ENCODE assay signal across 26 cellular contexts in the genomic region with DNA sequence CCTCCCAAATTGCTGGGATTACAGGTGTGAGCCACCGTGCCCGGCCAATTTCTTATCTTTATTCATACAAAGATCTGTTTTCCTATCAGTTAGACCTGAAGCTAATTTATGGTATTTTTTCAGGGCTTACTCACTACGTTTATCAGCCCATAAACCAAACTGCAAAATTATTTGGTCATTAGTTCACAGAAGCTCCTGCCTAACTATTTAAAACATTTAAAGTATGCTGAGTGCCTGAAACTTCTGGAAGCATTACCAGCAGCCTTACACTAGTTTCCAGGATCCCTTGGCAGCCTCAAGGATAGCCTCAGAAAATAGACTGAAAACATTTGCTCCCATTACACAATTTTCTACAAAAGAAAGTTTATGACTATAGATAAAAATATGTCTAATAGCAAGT.
A peak's percentile ranks its signal among the peaks of the same experiment; 100 is the strongest.
DNase-seq lines count a peak whose midpoint lies in the region; ATAC-seq and TF ChIP-seq lines count a peak whose summit lies in the region.
"Had no signal": no experiment of that assay in that cellular context is flagged by ENCODE, and none has a peak within 500 bp of the region (broad histone marks: within the 10 kb centered on the region; RNA-seq: fewer than 3 reads in every experiment).

No MANE protein-coding gene starts in this region.

- H2BK15ac ChIP-seq in mesenchymal stem cell (ENCODE audit: low read depth, poor library complexity, severe bottlenecking), result no peak overlapping the region

- H3K27ac ChIP-seq in SK-N-SH (ENCODE audit: low read depth in 2 of 2, low read length in 1 of 2) (no peak overlapping the region), mesenchymal stem cell (ENCODE audit: low read length, poor library complexity, severe bottlenecking) (no peak overlapping the region), thyroid gland (no peak overlapping the region)
- H3K27ac ChIP-seq: 22Rv1, esophagus muscularis mucosa, neural progenitor cell, SJCRH30 had no signal

- H3K4me2 ChIP-seq in SK-N-SH (no peak overlapping the region), mesenchymal stem cell (ENCODE audit: low read length, poor library complexity, severe bottlenecking) (no peak overlapping the region)
- H3K4me2 ChIP-seq: neural progenitor cell had no signal

- H3K18ac ChIP-seq in mesenchymal stem cell (ENCODE audit: low read depth in 1 of 2, low read length in 2 of 2), result no peak overlapping the region

- no peak for TF ChIP-seq POLR2A in thyroid gland (IDR thresholded peaks at IDR 0.05)
- no peak for TF ChIP-seq POLR2A in GM18505 (IDR thresholded peaks at IDR 0.05; ENCODE audit: borderline replicate concordance, extremely low read depth, insufficient read depth, insufficient read length)

- H3K14ac ChIP-seq in mesenchymal stem cell (ENCODE audit: low read length in 2 of 2), result no peak overlapping the region

- TF ChIP-seq EP300 in SK-N-SH (IDR thresholded peaks at IDR 0.05; ENCODE audit: borderline replicate concordance in 1 of 2, low read depth in 1 of 2, low read length in 1 of 2), result no peak

- H3K4me1 ChIP-seq in SK-N-SH (ENCODE audit: control insufficient read depth in 1 of 2, insufficient read depth in 2 of 2, low read depth in 1 of 2, low read length in 1 of 2), result no peaks in the 10 kb centered on the region; a peak in 2 of 4 replicates
- H3K4me1 ChIP-seq in mesenchymal stem cell (ENCODE audit: control insufficient read depth, insufficient read depth, low read depth, low read length), result peaks cover 3% of the 10 kb centered on the region
- no peaks in the 10 kb centered on the region for H3K4me1 ChIP-seq in thyroid gland
- H3K4me1 ChIP-seq: esophagus muscularis mucosa, neural progenitor cell, SJCRH30 had no signal

- H3K9ac ChIP-seq in SK-N-SH, result no peak overlapping the region
- H3K9ac ChIP-seq in mesenchymal stem cell (ENCODE audit: low read length), result no peak overlapping the region
- H3K9ac ChIP-seq: neural progenitor cell had no signal

- no peak overlapping the region for H3K4me3 ChIP-seq in SK-N-SH (ENCODE audit: low read depth in 2 of 2, low read length in 1 of 2)
- no peak overlapping the region for H3K4me3 ChIP-seq in mesenchymal stem cell (ENCODE audit: insufficient read depth in 1 of 2, low read depth in 1 of 2, low read length in 2 of 2)
- no peak overlapping the region for H3K4me3 ChIP-seq in thyroid gland (replicated peaks in 1 of 3)
- H3K4me3 ChIP-seq: esophagus muscularis mucosa, mucosa of descending colon, neural progenitor cell, SJCRH30 had no signal

- H4K20me1 ChIP-seq in SK-N-SH (ENCODE audit: insufficient read depth), result no peaks in the 10 kb centered on the region

- H3F3A ChIP-seq in SK-N-SH (replicated peaks; ENCODE audit: insufficient read depth), result no peaks in the 10 kb centered on the region

- no peak overlapping the region for H4K8ac ChIP-seq in mesenchymal stem cell (ENCODE audit: low read length)

- POLR2A ChIA-PET in SK-N-SH (lab: Yijun Ruan, JAX), result no interaction called here
- POLR2A ChIA-PET in naive thymus-derived CD8-positive, alpha-beta T cell (lab: Charles Lee), result no interaction called here

- H3K4me3 Mint-ChIP-seq in naive thymus-derived CD8-positive, alpha-beta T cell, result no peak overlapping the region
- H3K4me3 Mint-ChIP-seq: activated naive CD4-positive, alpha-beta T cell treated with anti-CD3 and anti-CD28 coated beads, Interleukin-2, amount 10 ng/mL, durations not matched to agents 7 days and 5 days; activated T-cell treated with anti-CD3 and anti-CD28 coated beads, Interleukin-2, amount 50 U/mL, for 72 hours; B cell; neural progenitor cell had no signal

- no peaks in the 10 kb centered on the region for H3K79me1 ChIP-seq in mesenchymal stem cell (replicated peaks; ENCODE audit: low read length, poor library complexity, severe bottlenecking)

- ATAC-seq in SK-N-SH treated with all-trans-retinoic acid at 6 μM for 48 hours (no peak), GM18505 (IDR thresholded peaks at IDR 0.05; ENCODE audit: unreplicated experiment) (no peak)
- ATAC-seq in naive thymus-derived CD8-positive, alpha-beta T cell, result no peak
- ATAC-seq: activated T-cell treated with anti-CD3 and anti-CD28 coated beads, Interleukin-2, amount 50 U/mL, for 72 hours; left ventricle myocardium superior; mucosa of descending colon had no signal

- H2AFZ ChIP-seq in SK-N-SH (ENCODE audit: low read depth) (no peak overlapping the region), mesenchymal stem cell (ENCODE audit: low read depth, low read length) (no peak overlapping the region)
- H2AFZ ChIP-seq: neural progenitor cell had no signal

- DNase-seq in SK-N-SH (no peak), fibroblast of gingiva (ENCODE audit: low read depth) (peak; percentile 1), mesenchymal stem cell (peak; percentile 40), NCI-H82 treated with DMSO at 0.1 percent for 48 hours (lab: John Stamatoyannopoulos, UW; ENCODE audit: unreplicated experiment) (no peak), thyroid gland (no peak)
- DNase-seq in naive thymus-derived CD8-positive, alpha-beta T cell, result no peak
- DNase-seq: activated CD4-positive, alpha-beta T cell treated with anti-CD3 and anti-CD28 coated beads for 4 hours; activated naive CD4-positive, alpha-beta T cell treated with anti-CD3 and anti-CD28 coated beads, Interleukin-2, amount 10 ng/mL, durations not matched to agents 7 days and 5 days; activated T-cell treated with anti-CD3 and anti-CD28 coated beads, Interleukin-2, amount 50 U/mL, for 72 hours; anterior cingulate cortex; effector memory CD4-positive, alpha-beta T cell; GDM1; left ventricle myocardium superior; mucosa of descending colon; NCI-H1105 treated with DMSO at 0.1 percent for 48 hours; NCI-H2081; NCI-H446 treated with DMSO at 0.1 percent for 48 hours; SJCRH30; substantia nigra had no signal

- H3K79me2 ChIP-seq in SK-N-SH (ENCODE audit: insufficient read depth), result no peaks in the 10 kb centered on the region

- intact Hi-C loops in thyroid gland (cut with DNase I), result no loop called here

- H3K4ac ChIP-seq in mesenchymal stem cell (ENCODE audit: low read depth in 1 of 2, low read length in 2 of 2), result no peak overlapping the region

- 43% methylated on average over 3 of the region's 3 CpGs for WGBS in SK-N-SH (ENCODE audit: low lambda C conversion rate)
- WGBS in mesenchymal stem cell, result 11% methylated on average over 3 of the region's 3 CpGs
- WGBS in thyroid gland, 2 donors, result 66 to 74% methylated on average over 3 of the region's 3 CpGs

- no peak overlapping the region for H2AK5ac ChIP-seq in mesenchymal stem cell (ENCODE audit: low read length, severe bottlenecking)

- H3K36me3 Mint-ChIP-seq in naive thymus-derived CD8-positive, alpha-beta T cell, result no peaks in the 10 kb centered on the region
- H3K36me3 Mint-ChIP-seq: activated naive CD4-positive, alpha-beta T cell treated with anti-CD3 and anti-CD28 coated beads, Interleukin-2, amount 10 ng/mL, durations not matched to agents 7 days and 5 days had no signal

- H3K9me3 Mint-ChIP-seq in naive thymus-derived CD8-positive, alpha-beta T cell, result peaks cover 0 to 10% (median 0%) of the 10 kb centered on the region in 9 donors
- H3K9me3 Mint-ChIP-seq: neural progenitor cell had no signal

- CTCF ChIA-PET in SK-N-SH (lab: Yijun Ruan, JAX), result no interaction called here

- H3K27ac Mint-ChIP-seq in naive thymus-derived CD8-positive, alpha-beta T cell, result peak overlapping the region in 1 of 10 donors; percentile 63
- H3K27ac Mint-ChIP-seq: activated naive CD4-positive, alpha-beta T cell treated with anti-CD3 and anti-CD28 coated beads, Interleukin-2, amount 10 ng/mL, durations not matched to agents 7 days and 5 days; activated T-cell treated with anti-CD3 and anti-CD28 coated beads, Interleukin-2, amount 50 U/mL, for 72 hours; B cell; neural progenitor cell; progenitor cell of endocrine pancreas had no signal

- no peaks in the 10 kb centered on the region for H3K9me2 ChIP-seq in SK-N-SH

- no peak for TF ChIP-seq RAD21 in SK-N-SH (IDR thresholded peaks at IDR 0.05; ENCODE audit: low read length)

- H3K36me3 ChIP-seq in SK-N-SH (replicated peaks in 1 of 2; ENCODE audit: control insufficient read depth in 1 of 2, insufficient read depth in 2 of 2, low read length in 1 of 2) (no peaks in the 10 kb centered on the region), mesenchymal stem cell (ENCODE audit: control insufficient read depth in 1 of 2, insufficient read depth in 2 of 2, low read depth in 1 of 2, low read length in 2 of 2) (no peaks in the 10 kb centered on the region), thyroid gland (no peaks in the 10 kb centered on the region)
- H3K36me3 ChIP-seq: esophagus muscularis mucosa, neural progenitor cell, SJCRH30 had no signal

- H4K91ac ChIP-seq in mesenchymal stem cell (ENCODE audit: low read length), result no peak overlapping the region

- no peak overlapping the region for H2BK5ac ChIP-seq in mesenchymal stem cell (ENCODE audit: low read depth, low read length, poor library complexity, severe bottlenecking)

- no peaks in the 10 kb centered on the region for H3K4me1 Mint-ChIP-seq in naive thymus-derived CD8-positive, alpha-beta T cell
- H3K4me1 Mint-ChIP-seq: activated naive CD4-positive, alpha-beta T cell treated with anti-CD3 and anti-CD28 coated beads, Interleukin-2, amount 10 ng/mL, durations not matched to agents 7 days and 5 days; B cell; neural progenitor cell had no signal

- TF ChIP-seq CTCF in SK-N-SH (IDR thresholded peaks at IDR 0.05), result no peak
- no peak for TF ChIP-seq CTCF in thyroid gland (IDR thresholded peaks at IDR 0.05)

- H3K27me3 Mint-ChIP-seq in naive thymus-derived CD8-positive, alpha-beta T cell, result no peaks in the 10 kb centered on the region
- H3K27me3 Mint-ChIP-seq: activated naive CD4-positive, alpha-beta T cell treated with anti-CD3 and anti-CD28 coated beads, Interleukin-2, amount 10 ng/mL, durations not matched to agents 7 days and 5 days; B cell; progenitor cell of endocrine pancreas had no signal

- no peak overlapping the region for H2BK12ac ChIP-seq in mesenchymal stem cell (ENCODE audit: low read length in 2 of 2)

- H3K23ac ChIP-seq in mesenchymal stem cell (ENCODE audit: low read length in 2 of 2), result no peak overlapping the region

- no peaks in the 10 kb centered on the region for H3K9me3 ChIP-seq in SK-N-SH
- no peaks in the 10 kb centered on the region for H3K9me3 ChIP-seq in mesenchymal stem cell (ENCODE audit: control insufficient read depth, low read length)
- H3K9me3 ChIP-seq in thyroid gland, result no peaks in the 10 kb centered on the region
- H3K9me3 ChIP-seq: esophagus muscularis mucosa, mucosa of descending colon, SJCRH30 had no signal

- H3K27me3 ChIP-seq in SK-N-SH (ENCODE audit: insufficient read depth) (no peaks in the 10 kb centered on the region), mesenchymal stem cell (ENCODE audit: control insufficient read depth in 1 of 2, insufficient read depth in 1 of 2, low read length in 2 of 2) (no peaks in the 10 kb centered on the region), thyroid gland (no peaks in the 10 kb centered on the region)
- H3K27me3 ChIP-seq: esophagus muscularis mucosa, neural progenitor cell, SJCRH30 had no signal

- H2BK120ac ChIP-seq in mesenchymal stem cell (ENCODE audit: low read depth, low read length), result no peak overlapping the region

TF ChIP-seq in SK-N-SH treated with all-trans-retinoic acid at 6 μM for 48 hours, 23 proteins besides CTCF, POLR2A, EP300 and RAD21 (continues in another document):
- no peak for TF ChIP-seq TCF4 (CRISPR knock-in tag; IDR thresholded peaks at IDR 0.05; ENCODE audit: borderline replicate concordance)
- TF ChIP-seq ZC3H10 (CRISPR knock-in tag; IDR thresholded peaks at IDR 0.05), result no peak

TF ChIP-seq in SK-N-SH, 30 proteins besides CTCF, POLR2A, EP300 and RAD21 (continues in another document):
- no peak for TF ChIP-seq RXRA (IDR thresholded peaks at IDR 0.05; ENCODE audit: borderline replicate concordance, low read depth)

Comparison
In these comparisons a context has a peak if more than half of its experiments do, and no peak if none do; other contexts are left out.
1. DNase-seq: peak in fibroblast of gingiva (single experiment) and mesenchymal stem cell (single experiment); none in SK-N-SH (single experiment), NCI-H82 treated with DMSO at 0.1 percent for 48 hours (single experiment), naive thymus-derived CD8-positive, alpha-beta T cell (0 of 10) and thyroid gland (0 of 2).